ENCODE assay signal across 13 cellular contexts in genomic region chr12:108638141-108638823, GRCh38. TPM values are rescaled to one million over a fixed set of nuclear protein-coding genes. Genes with fewer than 3 reads are reported as not detected.
DNase-seq lines count a peak whose midpoint lies in the region; ATAC-seq, FAIRE-seq and TF ChIP-seq lines count a peak whose summit lies in the region.
"Had no signal": no experiment of that assay in that cellular context is flagged by ENCODE, and none has a peak within 500 bp of the region (broad histone marks: within the 10 kb centered on the region; RNA-seq: fewer than 3 reads in every experiment).

No MANE protein-coding gene starts in this region.

- FAIRE-seq in GM12891 (lab: Jason Lieb, UNC) = no peak
- no peak for FAIRE-seq in GM12892 (lab: Jason Lieb, UNC)
- FAIRE-seq: TTC549 had no signal

- TF ChIP-seq POLR2A in GM12891 (IDR thresholded peaks at IDR 0.05; ENCODE audit: low read depth, low read length) = no peak
- no peak for TF ChIP-seq POLR2A in GM12892 (IDR thresholded peaks at IDR 0.05; ENCODE audit: low read depth, low read length)

- CTCF ChIA-PET in activated CD4-positive, alpha-beta T cell treated with anti-CD3 and anti-CD28 coated beads for 36 hours (lab: Charles Lee) = interaction anchor here (0.6 to 2.2 kb wide), 5 partner anchors 8 to 165 kb away, joined by 3 to 14 read pairs (median 4); no protein-coding TSS in a partner anchor

- no peaks in the 10 kb centered on the region for H3K9me3 Mint-ChIP-seq in activated CD4-positive, alpha-beta T cell treated with anti-CD3 and anti-CD28 coated beads for 36 hours (ENCODE audit: low read depth)
- H3K9me3 Mint-ChIP-seq: central memory CD8-positive, alpha-beta T cell had no signal

- intact Hi-C loops in activated CD4-positive, alpha-beta T cell treated with anti-CD3 and anti-CD28 coated beads for 36 hours (cut with DNase I, micrococcal nuclease) = loop anchor here in 1 of 2 experiments (10.0 kb wide), 1 partner anchor 953 kb away; the partner anchor contains the start of gene PWP1

- POLR2A ChIA-PET in activated CD4-positive, alpha-beta T cell treated with anti-CD3 and anti-CD28 coated beads for 36 hours (lab: Charles Lee) = interaction anchor here (1.2 kb wide), 1 partner anchor 66 kb away, joined by 4 read pairs; no protein-coding TSS in a partner anchor

- no peak overlapping the region for H3K4me3 Mint-ChIP-seq in activated CD4-positive, alpha-beta T cell treated with anti-CD3 and anti-CD28 coated beads for 36 hours
- H3K4me3 Mint-ChIP-seq: central memory CD8-positive, alpha-beta T cell had no signal

- DNase-seq in GM12891 (ENCODE audit: insufficient read length, low spot score) (no peak), RPMI7951 (ENCODE audit: low read depth) (peak; percentile 22), hippocampal formation (lab: John Stamatoyannopoulos, UW) (peak; percentile 67 to 82), putamen (ENCODE audit: low spot score) (peak; percentile 79), GM12892 (ENCODE audit: insufficient read length) (no peak)
- no peak for DNase-seq in effector CD4-positive, alpha-beta T cell
- DNase-seq in activated CD4-positive, alpha-beta T cell treated with anti-CD3 and anti-CD28 coated beads for 36 hours = no peak
- DNase-seq in stimulated activated naive CD8-positive, alpha-beta T cell treated with anti-CD3 and anti-CD28 coated beads, Interleukin-15, Interleukin-2, amounts not matched to agents 100 U/mL and 50 U/mL, for 24 hours = no peak
- DNase-seq: NCI-H1048 had no signal

- no peak overlapping the region for H3K27ac Mint-ChIP-seq in activated CD4-positive, alpha-beta T cell treated with anti-CD3 and anti-CD28 coated beads for 36 hours

- ATAC-seq in activated CD4-positive, alpha-beta T cell treated with anti-CD3 and anti-CD28 coated beads for 36 hours = no peak
- ATAC-seq in stimulated activated naive CD8-positive, alpha-beta T cell treated with anti-CD3 and anti-CD28 coated beads, Interleukin-15, Interleukin-2, amounts not matched to agents 100 U/mL and 50 U/mL, for 24 hours = no peak
- ATAC-seq: HCT116, mucosa of descending colon had no signal

- peaks cover 1% of the 10 kb centered on the region for H3K36me3 Mint-ChIP-seq in activated CD4-positive, alpha-beta T cell treated with anti-CD3 and anti-CD28 coated beads for 36 hours (ENCODE audit: low read depth)

- no peaks in the 10 kb centered on the region for H3K27me3 Mint-ChIP-seq in activated CD4-positive, alpha-beta T cell treated with anti-CD3 and anti-CD28 coated beads for 36 hours
- H3K27me3 Mint-ChIP-seq: central memory CD8-positive, alpha-beta T cell had no signal

- H3K4me1 Mint-ChIP-seq in activated CD4-positive, alpha-beta T cell treated with anti-CD3 and anti-CD28 coated beads for 36 hours = peaks cover 40% of the 10 kb centered on the region

TF ChIP-seq in GM12891, 5 proteins besides CTCF, POLR2A, EP300 and RAD21:
- no peak for TF ChIP-seq POLR2AphosphoS5 (IDR thresholded peaks at IDR 0.05; ENCODE audit: low read depth, low read length)
- no peak for TF ChIP-seq POU2F2 (IDR thresholded peaks at IDR 0.05; ENCODE audit: low read depth, low read length)
- peak; percentile 63 for TF ChIP-seq PAX5 (IDR thresholded peaks at IDR 0.05; ENCODE audit: insufficient read depth, low read length, severe bottlenecking)
- TF ChIP-seq TAF1 (IDR thresholded peaks at IDR 0.05; ENCODE audit: low read depth, low read length) = no peak
- peak; percentile 46; the same call in 1 of the 2 replicates for TF ChIP-seq SPI1 (IDR thresholded peaks at IDR 0.05; ENCODE audit: low read depth, low read length)

RNA-seq across cellular contexts. Expression of gene SELPLG, which starts 4.6 kb away (rescaled TPM):
- polyA plus RNA-seq in GM12891 (2012; ENCODE audit: low read depth, missing spikeins) = 13.8 TPM
- total RNA-seq in RPMI7951 (2014; rRNA removed; shearing (Covaris generic)) = 0.88 and 1.7 TPM in 2 replicates
- 18.3 TPM for polyA plus RNA-seq in GM12892 (2012; ENCODE audit: missing spikeins)
- 10 to 100 TPM; 31.0 to 36.9 TPM for total RNA-seq in activated CD4-positive, alpha-beta T cell treated with anti-CD3 and anti-CD28 coated beads for 36 hours

RNA-seq across cellular contexts. Expression of gene TMEM119, which starts 40.4 kb away (rescaled TPM):
- polyA plus RNA-seq in GM12891 (2012; ENCODE audit: low read depth, missing spikeins) = 0.10 TPM
- 173 and 232 TPM in 2 replicates for total RNA-seq in RPMI7951 (2014; rRNA removed; shearing (Covaris generic))
- polyA plus RNA-seq in GM12892 (2012; ENCODE audit: missing spikeins) = 0.23 TPM
- total RNA-seq in activated CD4-positive, alpha-beta T cell treated with anti-CD3 and anti-CD28 coated beads for 36 hours = under 1 TPM; 0.21 to 0.28 TPM

Comparison
In these comparisons a context has a peak if more than half of its experiments do, and no peak if none do; other contexts are left out.
1. DNase-seq: peak in RPMI7951 (single experiment), hippocampal formation (2 of 2) and putamen (single experiment); none in GM12891 (single experiment), effector CD4-positive, alpha-beta T cell (single experiment), GM12892 (single experiment), activated CD4-positive, alpha-beta T cell treated with anti-CD3 and anti-CD28 coated beads for 36 hours (single experiment) and stimulated activated naive CD8-positive, alpha-beta T cell treated with anti-CD3 and anti-CD28 coated beads, Interleukin-15, Interleukin-2, amounts not matched to agents 100 U/mL and 50 U/mL, for 24 hours (single experiment).
2. RNA of gene SELPLG, which starts 4.6 kb away (total RNA-seq): 31.0 to 36.9 TPM in activated CD4-positive, alpha-beta T cell treated with anti-CD3 and anti-CD28 coated beads for 36 hours; 0.88 to 1.7 TPM in RPMI7951; every median in the first group is over 10 times any median in the second.
3. RNA of gene TMEM119, which starts 40.4 kb away (total RNA-seq): 173 to 232 TPM in RPMI7951; 0.21 to 0.28 TPM in activated CD4-positive, alpha-beta T cell treated with anti-CD3 and anti-CD28 coated beads for 36 hours; every median in the first group is over 100 times any median in the second.